ENCODE assay signal across 14 cellular contexts in genomic region chr17:67194134-67194533, GRCh38. TPM values are rescaled to one million over a fixed set of nuclear protein-coding genes. Genes with fewer than 3 reads are reported as not detected.
A peak's percentile ranks its signal among the peaks of the same experiment; 100 is the strongest.
DNase-seq lines count a peak whose midpoint lies in the region; ATAC-seq lines count a peak whose summit lies in the region.
"Had no signal": no experiment of that assay in that cellular context is flagged by ENCODE, and none has a peak within 500 bp of the region (broad histone marks: within the 10 kb centered on the region; RNA-seq: fewer than 3 reads in every experiment).

No MANE protein-coding gene starts in this region.

- H3K36me3 Mint-ChIP-seq in T-cell = peaks cover 48% of the 10 kb centered on the region

- no peak overlapping the region for H3K4me3 Mint-ChIP-seq in T-cell
- H3K4me3 Mint-ChIP-seq: activated naive CD4-positive, alpha-beta T cell treated with anti-CD3 and anti-CD28 coated beads for 36 hours had no signal

- CTCF ChIA-PET in T-cell (lab: Charles Lee) = no interaction called here

- H3K27me3 Mint-ChIP-seq in T-cell = no peaks in the 10 kb centered on the region

- no peak for ATAC-seq in T-cell (replicated peaks in 1 of 4)

- in situ Hi-C loops in ACHN (cut with HindIII; ENCODE audit: low pct_ligation_motif_present, low pct_unique_long_range_greater_than_20kb, low sequenced_read_pairs) = no loop called here

- intact Hi-C loops in posterior vena cava (cut with DNase I) = no loop called here

- H3K4me1 Mint-ChIP-seq in T-cell = peaks cover 12 to 25% (median 14%) of the 10 kb centered on the region in 3 donors

- POLR2A ChIA-PET in T-cell (lab: Charles Lee) = interaction anchor here in 1 of 2 donors (0.6 kb wide), 1 partner anchor 773 kb away, joined by 4 read pairs; no protein-coding TSS in a partner anchor

- H3K9me3 Mint-ChIP-seq in T-cell = peaks cover 5 to 7% (median 6%) of the 10 kb centered on the region in 3 donors

- DNase-seq in ACHN = peak; percentile 60
- peak; percentile 42 for DNase-seq in HT-29 (ENCODE audit: low spot score)
- peak; percentile 66 for DNase-seq in dermis blood vessel endothelial cell
- DNase-seq in kidney tubule cell (ENCODE audit: low spot score) = peak; percentile 77
- no peak for DNase-seq in T-cell
- no peak for DNase-seq in posterior vena cava (ENCODE audit: low spot score)
- DNase-seq in NCI-H128 (lab: John Stamatoyannopoulos, UW; ENCODE audit: unreplicated experiment) = no peak
- no peak for DNase-seq in SKM-1 treated with dmso at 0.1 percent for 144 hours (lab: John Stamatoyannopoulos, UW; ENCODE audit: unreplicated experiment)
- DNase-seq: activated naive CD4-positive, alpha-beta T cell treated with anti-CD3 and anti-CD28 coated beads for 36 hours; cortex of kidney; DMS53; NCI-H510A; nucleus accumbens; RPMI8226 had no signal

- no peak overlapping the region for H3K27ac Mint-ChIP-seq in T-cell
- H3K27ac Mint-ChIP-seq: activated naive CD4-positive, alpha-beta T cell treated with anti-CD3 and anti-CD28 coated beads for 36 hours had no signal

RNA-seq across cellular contexts. Expression of gene HELZ, which starts 50.9 kb away (rescaled TPM):
- total RNA-seq in HT-29 (2014; rRNA removed; shearing (Covaris generic)) = 18.2 and 22.9 TPM in 2 replicates
- total RNA-seq in dermis blood vessel endothelial cell (73.9 and 79.2 TPM in 2 replicates), T-cell (100 to 1,000 TPM in 2 of 5 donors, 10 to 100 TPM in 3; 76.0 to 115 (median 91.6) TPM), posterior vena cava (10 to 100 TPM; 52.3 to 53.5 TPM)

Comparison
In these comparisons a context has a peak if more than half of its experiments do, and no peak if none do; other contexts are left out.
1. DNase-seq: peak in ACHN (single experiment), HT-29 (single experiment), dermis blood vessel endothelial cell (single experiment) and kidney tubule cell (single experiment); none in T-cell (0 of 34), posterior vena cava (single experiment), NCI-H128 (single experiment) and SKM-1 treated with dmso at 0.1 percent for 144 hours (single experiment).